8 cellular contexts compared by ENCODE assay signal in genomic region chr6:72084992-72085569, GRCh38.
DNase-seq lines count a peak whose midpoint lies in the region; ATAC-seq and TF ChIP-seq lines count a peak whose summit lies in the region.

No MANE protein-coding gene starts in this region.

- H3K36me3 Mint-ChIP-seq in mesothelial cell of epicardium (no peaks in the 10 kb centered on the region), immature natural killer cell (no peaks in the 10 kb centered on the region)
- H3K36me3 Mint-ChIP-seq in activated CD8-positive, alpha-beta memory T cell treated with anti-CD3 and anti-CD28 coated beads, Interleukin-2, amount 10 ng/mL, durations not matched to agents 7 days and 5 days: no peaks in the 10 kb centered on the region

- TF ChIP-seq POLR2A in body of pancreas (IDR thresholded peaks at IDR 0.05): no peak

- H3K27ac Mint-ChIP-seq in mesothelial cell of epicardium: no peak overlapping the region
- H3K27ac Mint-ChIP-seq in immature natural killer cell: no peak overlapping the region
- H3K27ac Mint-ChIP-seq in activated CD8-positive, alpha-beta memory T cell treated with anti-CD3 and anti-CD28 coated beads, Interleukin-2, amount 10 ng/mL, durations not matched to agents 7 days and 5 days: no peak overlapping the region

- in situ Hi-C loops in G401 (cut with HindIII; ENCODE audit: low sequenced_read_pairs): no loop called here

- no peaks in the 10 kb centered on the region for H3K4me1 Mint-ChIP-seq in mesothelial cell of epicardium
- no peaks in the 10 kb centered on the region for H3K4me1 Mint-ChIP-seq in immature natural killer cell
- H3K4me1 Mint-ChIP-seq in activated CD8-positive, alpha-beta memory T cell treated with anti-CD3 and anti-CD28 coated beads, Interleukin-2, amount 10 ng/mL, durations not matched to agents 7 days and 5 days: no peaks in the 10 kb centered on the region

- H3K27me3 ChIP-seq in body of pancreas: no peaks in the 10 kb centered on the region
- no peaks in the 10 kb centered on the region for H3K27me3 ChIP-seq in effector memory CD4-positive, alpha-beta T cell (replicated peaks; ENCODE audit: control insufficient read depth, insufficient read depth, low read length, poor library complexity, severe bottlenecking)

- WGBS in body of pancreas, 2 donors: 0 to 2% methylated on average over 1 of the region's 1 CpG

- ATAC-seq in body of pancreas (no peak), GM21825 (IDR thresholded peaks at IDR 0.05; ENCODE audit: unreplicated experiment) (no peak)
- ATAC-seq in activated CD8-positive, alpha-beta memory T cell treated with anti-CD3 and anti-CD28 coated beads, Interleukin-2, amount 10 ng/mL, durations not matched to agents 7 days and 5 days: no peak

- no peaks in the 10 kb centered on the region for H3K4me1 ChIP-seq in body of pancreas
- no peaks in the 10 kb centered on the region for H3K4me1 ChIP-seq in effector memory CD4-positive, alpha-beta T cell (ENCODE audit: control insufficient read depth, insufficient read depth, low read length, poor library complexity, severe bottlenecking)

- TF ChIP-seq CTCF in body of pancreas (IDR thresholded peaks at IDR 0.05) (peak in 6 of 7 experiments; percentile 33 to 55 (median 40)), mesothelial cell of epicardium (IDR thresholded peaks at IDR 0.05; ENCODE audit: unreplicated experiment) (peak; percentile 74)

- H3K4me3 ChIP-seq in body of pancreas: no peak overlapping the region
- no peak overlapping the region for H3K4me3 ChIP-seq in effector memory CD4-positive, alpha-beta T cell (ENCODE audit: insufficient read depth, low read depth, low read length, poor library complexity, severe bottlenecking)

- CTCF ChIA-PET in activated CD8-positive, alpha-beta memory T cell treated with anti-CD3 and anti-CD28 coated beads, Interleukin-2, amount 10 ng/mL, durations not matched to agents 7 days and 5 days (lab: Charles Lee): no interaction called here

- H3K9me3 Mint-ChIP-seq in mesothelial cell of epicardium: no peaks in the 10 kb centered on the region
- peaks cover 3 to 10% (median 5%) of the 10 kb centered on the region in 6 donors for H3K9me3 Mint-ChIP-seq in immature natural killer cell
- no peaks in the 10 kb centered on the region for H3K9me3 Mint-ChIP-seq in activated CD8-positive, alpha-beta memory T cell treated with anti-CD3 and anti-CD28 coated beads, Interleukin-2, amount 10 ng/mL, durations not matched to agents 7 days and 5 days (ENCODE audit: low read depth)

- intact Hi-C loops in body of pancreas (cut with DNase I): no loop called here

- H3K27me3 Mint-ChIP-seq in mesothelial cell of epicardium (ENCODE audit: low read depth) (peaks cover 7% of the 10 kb centered on the region), immature natural killer cell (ENCODE audit: low read depth in 3 of 3) (peaks cover 0 to 5% (median 0%) of the 10 kb centered on the region in 3 donors)
- H3K27me3 Mint-ChIP-seq in activated CD8-positive, alpha-beta memory T cell treated with anti-CD3 and anti-CD28 coated beads, Interleukin-2, amount 10 ng/mL, durations not matched to agents 7 days and 5 days: no peaks in the 10 kb centered on the region

- H3K4me3 Mint-ChIP-seq in mesothelial cell of epicardium (no peak overlapping the region), immature natural killer cell (no peak overlapping the region)
- H3K4me3 Mint-ChIP-seq in activated CD8-positive, alpha-beta memory T cell treated with anti-CD3 and anti-CD28 coated beads, Interleukin-2, amount 10 ng/mL, durations not matched to agents 7 days and 5 days: no peak overlapping the region

- peak; percentile 73 for DNase-seq in G401 (ENCODE audit: low spot score)
- DNase-seq in NAMALWA (ENCODE audit: low spot score): peak; percentile 56
- DNase-seq in body of pancreas: no peak
- DNase-seq in mesothelial cell of epicardium (ENCODE audit: low spot score in 2 of 2, unreplicated experiment in 2 of 2): no peak
- no peak for DNase-seq in immature natural killer cell
- DNase-seq in effector memory CD4-positive, alpha-beta T cell: no peak
- DNase-seq in activated CD8-positive, alpha-beta memory T cell treated with anti-CD3 and anti-CD28 coated beads, Interleukin-2, amount 10 ng/mL, durations not matched to agents 7 days and 5 days: no peak

- no peak overlapping the region for H3K27ac ChIP-seq in body of pancreas
- no peak overlapping the region for H3K27ac ChIP-seq in effector memory CD4-positive, alpha-beta T cell (ENCODE audit: insufficient read depth, low read length, poor library complexity, severe bottlenecking)

- no peaks in the 10 kb centered on the region for H3K9me3 ChIP-seq in body of pancreas
- H3K9me3 ChIP-seq in effector memory CD4-positive, alpha-beta T cell (ENCODE audit: control insufficient read depth, low read length): no peaks in the 10 kb centered on the region

- H3K36me3 ChIP-seq in body of pancreas (replicated peaks in 1 of 2; ENCODE audit: insufficient read depth in 1 of 2, low read depth in 2 of 2): no peaks in the 10 kb centered on the region
- no peaks in the 10 kb centered on the region for H3K36me3 ChIP-seq in effector memory CD4-positive, alpha-beta T cell (ENCODE audit: control insufficient read depth, insufficient read depth, low read length)

Comparison
In these comparisons a context has a peak if more than half of its experiments do, and no peak if none do; other contexts are left out.
1. DNase-seq: peak in G401 (single experiment) and NAMALWA (single experiment); none in body of pancreas (0 of 4), mesothelial cell of epicardium (0 of 2), immature natural killer cell (0 of 3), effector memory CD4-positive, alpha-beta T cell (0 of 3) and activated CD8-positive, alpha-beta memory T cell treated with anti-CD3 and anti-CD28 coated beads, Interleukin-2, amount 10 ng/mL, durations not matched to agents 7 days and 5 days (single experiment).